Comparison of ENCODE assay signal across 8 cellular contexts in genomic region chr1:116503535-116504307, GRCh38.
DNase-seq lines count a peak whose midpoint lies in the region; ATAC-seq, FAIRE-seq and TF ChIP-seq lines count a peak whose summit lies in the region.

No MANE protein-coding gene starts in this region.

- no peak overlapping the region for H3K4me2 ChIP-seq in keratinocyte (ENCODE audit: control insufficient read depth, extremely low read depth, insufficient read depth, low read depth, low read length)

- peaks cover 40% of the 10 kb centered on the region for H3K4me1 ChIP-seq in keratinocyte (ENCODE audit: control insufficient read depth, extremely low read depth, insufficient read depth, low read length)

- peak overlapping the region; percentile 51 for H3K27ac ChIP-seq in keratinocyte (ENCODE audit: control insufficient read depth, insufficient read depth, low read length)

- dilution Hi-C loops in keratinocyte (cut with MboI; ENCODE audit: extremely low pct_ligation_motif_present, low sequenced_read_pairs): no loop called here

- no peak overlapping the region for H3K4me3 ChIP-seq in keratinocyte (ENCODE audit: control insufficient read depth in 2 of 3, extremely low read depth in 1 of 3, insufficient read depth in 2 of 3, low read depth in 1 of 3, low read length in 3 of 3)

- peaks cover 2% of the 10 kb centered on the region for H3K9me1 ChIP-seq in keratinocyte (ENCODE audit: control insufficient read depth, extremely low read depth, insufficient read depth, low read length)

- H3K9ac ChIP-seq in keratinocyte (ENCODE audit: control insufficient read depth, extremely low read depth, insufficient read depth, low read length): no peak overlapping the region

- no peaks in the 10 kb centered on the region for H3K79me2 ChIP-seq in keratinocyte (ENCODE audit: control insufficient read depth, insufficient read depth, low read length)

- H3K27me3 ChIP-seq in keratinocyte (ENCODE audit: control insufficient read depth, extremely low read depth, insufficient read depth, low read length): no peaks in the 10 kb centered on the region

- no peaks in the 10 kb centered on the region for H4K20me1 ChIP-seq in keratinocyte (ENCODE audit: control insufficient read depth, extremely low read depth, insufficient read depth, low read length)

- TF ChIP-seq CTCF in keratinocyte (optimal IDR thresholded peaks at IDR 0.05 in 1 of 3, IDR thresholded peaks at IDR 0.05 in 1 of 3, conservative IDR thresholded peaks at IDR 0.05 in 1 of 3; ENCODE audit: extremely low read depth in 1 of 3, insufficient read depth in 2 of 3, low read length in 3 of 3): no peak

- ATAC-seq in HG02970 (IDR thresholded peaks at IDR 0.05; ENCODE audit: low FRiP score, unreplicated experiment) (peak; percentile 10), HG03571 (IDR thresholded peaks at IDR 0.05; ENCODE audit: unreplicated experiment) (no peak)

- DNase-seq in CD1c-positive myeloid dendritic cell (ENCODE audit: extremely low spot score) (peak; percentile 66), keratinocyte (ENCODE audit: low read depth, low spot score) (no peak), GM19238 (ENCODE audit: insufficient read length, low spot score) (no peak), kidney glomerular epithelial cell (lab: John Stamatoyannopoulos, UW) (no peak), H4 (ENCODE audit: low spot score) (no peak)
- peak; percentile 24 for DNase-seq in activated CD4-positive, alpha-beta T cell treated with anti-CD3 and anti-CD28 coated beads, Interleukin-2, amount 50 U/mL, for 1 hour

- no peak for FAIRE-seq in keratinocyte (lab: Jason Lieb, UNC)

- H3K36me3 ChIP-seq in keratinocyte (ENCODE audit: control insufficient read depth in 2 of 2, extremely low read depth in 1 of 2, insufficient read depth in 2 of 2, low read length in 2 of 2): no peaks in the 10 kb centered on the region

- H2AFZ ChIP-seq in keratinocyte (ENCODE audit: control insufficient read depth, low read length): no peak overlapping the region

- H3K9me3 ChIP-seq in keratinocyte (ENCODE audit: control insufficient read depth, low read depth, low read length): no peaks in the 10 kb centered on the region

Comparison
In these comparisons a context has a peak if more than half of its experiments do, and no peak if none do; other contexts are left out.
1. DNase-seq: peak in CD1c-positive myeloid dendritic cell (single experiment) and activated CD4-positive, alpha-beta T cell treated with anti-CD3 and anti-CD28 coated beads, Interleukin-2, amount 50 U/mL, for 1 hour (single experiment); none in keratinocyte (single experiment), GM19238 (single experiment), kidney glomerular epithelial cell (single experiment) and H4 (single experiment).